In the genomic region with DNA sequence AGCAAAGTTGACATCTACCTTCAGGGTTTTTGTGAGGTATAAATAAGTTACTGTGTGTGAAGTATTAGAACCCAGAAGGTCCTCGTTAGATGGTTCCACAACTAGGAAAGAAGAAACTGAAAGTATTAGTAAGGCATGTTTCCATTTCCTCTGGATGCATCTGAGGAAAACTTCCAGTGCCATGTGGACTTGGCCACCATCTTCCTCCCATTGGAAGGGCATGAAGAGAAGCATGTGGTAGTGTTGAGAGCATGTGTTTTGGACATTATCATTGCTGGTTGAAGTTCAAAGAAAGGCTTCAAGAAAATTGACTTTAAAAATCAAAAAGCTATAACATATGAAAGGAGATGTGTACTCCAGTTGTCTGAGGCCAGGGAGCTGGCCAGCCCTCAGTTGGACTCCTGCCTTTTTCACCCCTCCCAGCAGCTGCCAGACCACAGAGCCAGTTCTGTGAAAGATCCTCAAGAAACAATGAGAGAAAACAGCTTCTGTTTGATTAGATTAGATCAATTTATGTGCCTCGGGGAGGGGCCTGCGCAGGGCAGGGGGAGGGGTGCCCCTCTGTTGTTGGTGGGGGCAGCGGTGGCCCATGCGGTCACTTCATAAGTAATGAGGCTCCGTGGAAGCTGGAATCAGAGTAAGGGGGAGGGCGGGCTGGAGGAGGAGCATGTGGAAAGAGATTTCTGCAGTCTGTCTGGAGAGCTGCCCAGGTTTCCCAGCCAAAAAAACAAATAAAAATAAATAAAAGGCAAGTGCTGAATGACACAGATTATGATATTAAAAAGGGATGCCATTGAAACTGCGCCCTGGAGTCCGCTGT, we compare ENCODE assay signal across 8 cellular contexts.
A peak's percentile ranks its signal among the peaks of the same experiment; 100 is the strongest.
DNase-seq lines count a peak whose midpoint lies in the region; ATAC-seq and TF ChIP-seq lines count a peak whose summit lies in the region.

No MANE protein-coding gene starts in this region.

- H3K36me3 ChIP-seq in lung (ENCODE audit: control insufficient read depth in 2 of 2, insufficient read depth in 2 of 2, low read length in 2 of 2): no peaks in the 10 kb centered on the region

- CTCF ChIA-PET in activated CD4-positive, alpha-beta T cell treated with anti-CD3 and anti-CD28 coated beads, Interleukin-2, amount 10 ng/mL, durations not matched to agents 7 days and 5 days (lab: Charles Lee): interaction anchor here (0.6 to 1.4 kb wide), 4 partner anchors 11 to 32 kb away, joined by 3 to 4 read pairs (median 4); no protein-coding TSS in a partner anchor

- TF ChIP-seq CTCF in lung (IDR thresholded peaks at IDR 0.05; ENCODE audit: control extremely low read depth, extremely low read depth): no peak

- H3K4me3 Mint-ChIP-seq in activated CD4-positive, alpha-beta T cell treated with anti-CD3 and anti-CD28 coated beads, Interleukin-2, amount 10 ng/mL, durations not matched to agents 7 days and 5 days: peak overlapping the region; percentile 75

- peaks cover 13 to 45% of the 10 kb centered on the region in 2 donors for H3K4me1 ChIP-seq in lung (ENCODE audit: control insufficient read depth in 2 of 2, insufficient read depth in 2 of 2, low read length in 2 of 2)

- peaks cover 3% of the 10 kb centered on the region for H3K36me3 Mint-ChIP-seq in activated CD4-positive, alpha-beta T cell treated with anti-CD3 and anti-CD28 coated beads, Interleukin-2, amount 10 ng/mL, durations not matched to agents 7 days and 5 days (ENCODE audit: low read depth)

- ATAC-seq in lung (ENCODE audit: insufficient read depth, low FRiP score): peak; percentile 43
- ATAC-seq in GM18498 (IDR thresholded peaks at IDR 0.05; ENCODE audit: unreplicated experiment): no peak

- no peaks in the 10 kb centered on the region for H3K27me3 Mint-ChIP-seq in activated CD4-positive, alpha-beta T cell treated with anti-CD3 and anti-CD28 coated beads, Interleukin-2, amount 10 ng/mL, durations not matched to agents 7 days and 5 days

- H3K27ac ChIP-seq in lung (ENCODE audit: low read depth in 1 of 2, low read length in 1 of 2): peak overlapping the region in 1 of 2 donors; percentile 47
- peak overlapping the region; percentile 47 for H3K27ac ChIP-seq in temporal lobe (ENCODE audit: low read depth, low read length)

- H3K27ac Mint-ChIP-seq in activated CD4-positive, alpha-beta T cell treated with anti-CD3 and anti-CD28 coated beads, Interleukin-2, amount 10 ng/mL, durations not matched to agents 7 days and 5 days: peak overlapping the region; percentile 89

- no peak overlapping the region for H3K4me3 ChIP-seq in lung

- H3K9me3 Mint-ChIP-seq in activated CD4-positive, alpha-beta T cell treated with anti-CD3 and anti-CD28 coated beads, Interleukin-2, amount 10 ng/mL, durations not matched to agents 7 days and 5 days: no peaks in the 10 kb centered on the region

- POLR2A ChIA-PET in activated CD4-positive, alpha-beta T cell treated with anti-CD3 and anti-CD28 coated beads, Interleukin-2, amount 10 ng/mL, durations not matched to agents 7 days and 5 days (lab: Charles Lee): no interaction called here

- peaks cover 71% of the 10 kb centered on the region for H3K4me1 Mint-ChIP-seq in activated CD4-positive, alpha-beta T cell treated with anti-CD3 and anti-CD28 coated beads, Interleukin-2, amount 10 ng/mL, durations not matched to agents 7 days and 5 days

- 12 to 26% methylated on average over 9 of the region's 9 CpGs for WGBS in lung, 2 donors

- DNase-seq in activated CD4-positive, alpha-beta T cell treated with anti-CD3 and anti-CD28 coated beads, Interleukin-2, amount 10 ng/mL, durations not matched to agents 7 days and 5 days: no peak
- no peak for DNase-seq in activated CD4-positive, alpha-beta T cell treated with anti-CD3 and anti-CD28 coated beads for 48 hours
- peak; percentile 98 for DNase-seq in NCI-H82 (lab: John Stamatoyannopoulos, UW)
- DNase-seq in dedifferentiated amniotic fluid mesenchymal stem cell (ENCODE audit: extremely low spot score): peak; percentile 77
- DNase-seq in lung (ENCODE audit: low spot score): peak; percentile 66
- DNase-seq in SW480 (ENCODE audit: low spot score): no peak

- peaks cover 0 to 1% of the 10 kb centered on the region in 2 donors for H3K9me3 ChIP-seq in lung (ENCODE audit: control insufficient read depth in 2 of 2, insufficient read depth in 1 of 2, low read length in 1 of 2)

- H3K27me3 ChIP-seq in lung (ENCODE audit: control insufficient read depth, insufficient read depth): no peaks in the 10 kb centered on the region

Comparison
In these comparisons a context has a peak if more than half of its experiments do, and no peak if none do; other contexts are left out.
1. DNase-seq: peak in NCI-H82 (single experiment), dedifferentiated amniotic fluid mesenchymal stem cell (single experiment) and lung (single experiment); none in activated CD4-positive, alpha-beta T cell treated with anti-CD3 and anti-CD28 coated beads, Interleukin-2, amount 10 ng/mL, durations not matched to agents 7 days and 5 days (single experiment), activated CD4-positive, alpha-beta T cell treated with anti-CD3 and anti-CD28 coated beads for 48 hours (single experiment) and SW480 (single experiment).